In the genomic region with DNA sequence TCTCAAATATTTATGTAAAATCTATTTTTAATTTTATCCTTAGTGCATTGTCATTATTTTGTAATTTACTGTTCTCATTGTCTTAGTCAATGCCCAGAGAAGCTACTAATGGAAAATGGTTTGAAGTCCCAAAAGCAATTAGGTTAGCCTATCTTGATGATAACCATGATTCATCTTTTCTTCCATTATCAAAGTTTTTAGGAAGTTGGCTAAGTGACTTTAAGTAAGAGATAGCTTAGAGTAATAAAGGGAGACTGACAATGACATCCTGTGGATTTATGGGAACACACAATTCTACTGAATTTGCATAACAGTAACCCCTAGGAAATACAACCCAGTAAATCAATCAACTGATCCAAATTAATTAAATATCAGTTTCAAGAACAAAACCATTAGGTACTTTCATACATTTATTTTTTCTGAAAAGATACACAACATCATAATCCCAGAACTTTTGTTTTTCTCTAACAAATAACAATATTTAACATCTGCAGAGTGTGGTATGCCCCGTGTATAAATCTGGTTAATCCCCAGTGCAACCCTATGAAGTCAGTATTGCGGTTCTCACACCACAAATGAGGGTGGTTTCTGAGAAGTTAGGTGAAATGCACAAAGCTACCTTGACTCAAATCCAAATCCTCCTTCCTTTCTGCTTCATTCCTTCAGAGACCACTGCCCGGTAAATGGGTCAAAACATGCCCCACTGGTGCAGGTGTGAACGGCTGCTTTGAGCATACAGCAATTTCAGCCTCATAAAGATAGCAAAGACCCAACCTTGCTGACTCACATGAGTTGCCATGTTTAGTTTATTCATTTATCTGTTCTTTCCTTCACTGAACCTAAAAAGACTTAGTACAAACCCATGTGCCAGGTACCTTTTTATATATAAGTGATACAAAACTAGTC, we compare ENCODE assay signal across 1 cellular context.
TF ChIP-seq lines count a peak whose summit lies in the region.

No MANE protein-coding gene starts in this region.

TF ChIP-seq in WTC11, 78 proteins besides CTCF, POLR2A, EP300 and RAD21 (continued from another document):
- TF ChIP-seq IRF1 (CRISPR knock-in tag; IDR thresholded peaks at IDR 0.05), result no peak
- TF ChIP-seq, protein P1, sequence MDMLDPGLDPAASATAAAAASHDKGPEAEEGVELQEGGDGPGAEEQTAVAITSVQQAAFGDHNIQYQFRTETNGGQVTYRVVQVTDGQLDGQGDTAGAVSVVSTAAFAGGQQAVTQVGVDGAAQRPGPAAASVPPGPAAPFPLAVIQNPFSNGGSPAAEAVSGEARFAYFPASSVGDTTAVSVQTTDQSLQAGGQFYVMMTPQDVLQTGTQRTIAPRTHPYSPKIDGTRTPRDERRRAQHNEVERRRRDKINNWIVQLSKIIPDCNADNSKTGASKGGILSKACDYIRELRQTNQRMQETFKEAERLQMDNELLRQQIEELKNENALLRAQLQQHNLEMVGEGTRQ (CRISPR knock-in tag; IDR thresholded peaks at IDR 0.05), result no peak
- TF ChIP-seq TEAD4 (CRISPR knock-in tag; IDR thresholded peaks at IDR 0.05), result no peak
- TF ChIP-seq ZNF671 (CRISPR knock-in tag; IDR thresholded peaks at IDR 0.05), result no peak
